ENCODE assay signal across 2 cellular contexts in genomic region chr16:29876186-29876577, GRCh38.
TF ChIP-seq lines count a peak whose summit lies in the region.

No MANE protein-coding gene starts in this region.

TF ChIP-seq in endothelial cell of umbilical vein, 7 proteins besides CTCF, POLR2A, EP300 and RAD21:
- TF ChIP-seq MYC (IDR thresholded peaks at IDR 0.05; ENCODE audit: low read depth, low read length) = no peak
- TF ChIP-seq POLR2AphosphoS5 (IDR thresholded peaks at IDR 0.05; ENCODE audit: insufficient read depth, low read depth, low read length) = no peak
- TF ChIP-seq FOS (IDR thresholded peaks at IDR 0.05; ENCODE audit: borderline replicate concordance, insufficient read depth, low read length) = no peak
- TF ChIP-seq MAX (IDR thresholded peaks at IDR 0.05; ENCODE audit: insufficient read depth, insufficient read length) = no peak
- TF ChIP-seq JUN (IDR thresholded peaks at IDR 0.05; ENCODE audit: borderline replicate concordance, insufficient read depth, insufficient read length, low read depth) = no peak
- TF ChIP-seq EZH2 (IDR thresholded peaks at IDR 0.05; ENCODE audit: borderline replicate concordance, low read depth, low read length, severe bottlenecking) = no peak
- TF ChIP-seq GATA2 (IDR thresholded peaks at IDR 0.05; ENCODE audit: insufficient read depth, insufficient read length, low read depth, low read length) = no peak

TF ChIP-seq in SK-N-SH treated with all-trans-retinoic acid at 6 μM for 48 hours, 23 proteins besides CTCF, POLR2A, EP300 and RAD21:
- no peak for TF ChIP-seq ZC3H10 (CRISPR knock-in tag; IDR thresholded peaks at IDR 0.05)
- no peak for TF ChIP-seq ZNF70 (CRISPR knock-in tag; IDR thresholded peaks at IDR 0.05)
- no peak for TF ChIP-seq CREB5 (CRISPR knock-in tag; IDR thresholded peaks at IDR 0.05; ENCODE audit: low read depth)
